1 cellular context compared by ENCODE assay signal in the genomic region with DNA sequence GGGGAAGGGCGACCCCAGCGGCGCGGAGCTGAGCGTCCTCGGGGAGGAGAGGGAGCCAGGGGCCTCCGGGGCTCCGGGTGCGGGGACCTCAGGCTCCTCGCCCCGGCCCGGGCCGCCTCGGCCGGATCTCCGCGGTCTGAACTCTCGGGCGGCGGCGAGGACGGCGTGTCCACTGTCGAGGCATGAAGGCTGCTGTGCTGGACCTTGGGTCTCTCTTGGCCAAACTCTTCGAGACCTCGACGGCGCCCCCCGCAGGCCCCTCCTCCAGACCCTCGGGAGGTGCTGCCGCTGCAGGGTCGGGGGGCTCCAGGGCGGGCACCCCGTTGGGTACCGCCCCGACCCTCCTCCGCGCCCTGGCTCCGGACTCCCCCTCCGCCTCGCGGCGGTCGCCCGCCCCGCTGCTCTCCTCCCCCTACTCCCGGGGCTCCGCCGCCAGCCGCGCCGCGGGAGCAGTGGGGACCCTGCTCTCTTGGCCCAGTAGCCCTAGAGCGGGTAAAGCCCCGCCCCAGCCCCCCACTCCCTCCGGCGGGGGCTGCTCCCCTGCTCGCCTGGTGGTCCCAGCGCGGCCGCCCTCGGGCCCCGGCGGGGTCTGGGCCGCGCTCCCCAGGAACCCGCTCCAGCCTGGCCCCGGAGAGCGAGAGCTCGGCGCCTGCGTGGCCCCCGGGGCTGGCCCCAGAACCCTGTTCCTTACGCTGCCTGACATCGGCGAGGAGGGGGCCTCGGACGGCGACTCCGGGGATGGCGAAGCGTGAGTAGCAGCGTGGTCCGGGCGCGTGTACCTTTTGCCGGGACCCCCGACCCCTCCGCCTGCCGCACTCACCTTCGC.
A peak's percentile ranks its signal among the peaks of the same experiment; 100 is the strongest.
TF ChIP-seq lines count a peak whose summit lies in the region.

No MANE protein-coding gene starts in this region.

TF ChIP-seq in GM12878, 131 proteins besides CTCF, POLR2A, EP300 and RAD21:
- TF ChIP-seq STAT3 (IDR thresholded peaks at IDR 0.05; ENCODE audit: low read depth, low read length) (no peak), ZSCAN29 (IDR thresholded peaks at IDR 0.05) (no peak), SMAD1 (IDR thresholded peaks at IDR 0.05; ENCODE audit: low read depth, partially characterized antibody) (no peak), SUZ12 (IDR thresholded peaks at IDR 0.05; ENCODE audit: unreplicated experiment) (peak; percentile 39), PML (IDR thresholded peaks at IDR 0.05; ENCODE audit: low read length) (no peak), ETV6 (conservative IDR thresholded peaks at IDR 0.05 in 1 of 2, IDR thresholded peaks at IDR 0.05 in 1 of 2; ENCODE audit: borderline replicate concordance in 1 of 2, low read depth in 1 of 2) (no peak)
- TF ChIP-seq, protein P1, sequence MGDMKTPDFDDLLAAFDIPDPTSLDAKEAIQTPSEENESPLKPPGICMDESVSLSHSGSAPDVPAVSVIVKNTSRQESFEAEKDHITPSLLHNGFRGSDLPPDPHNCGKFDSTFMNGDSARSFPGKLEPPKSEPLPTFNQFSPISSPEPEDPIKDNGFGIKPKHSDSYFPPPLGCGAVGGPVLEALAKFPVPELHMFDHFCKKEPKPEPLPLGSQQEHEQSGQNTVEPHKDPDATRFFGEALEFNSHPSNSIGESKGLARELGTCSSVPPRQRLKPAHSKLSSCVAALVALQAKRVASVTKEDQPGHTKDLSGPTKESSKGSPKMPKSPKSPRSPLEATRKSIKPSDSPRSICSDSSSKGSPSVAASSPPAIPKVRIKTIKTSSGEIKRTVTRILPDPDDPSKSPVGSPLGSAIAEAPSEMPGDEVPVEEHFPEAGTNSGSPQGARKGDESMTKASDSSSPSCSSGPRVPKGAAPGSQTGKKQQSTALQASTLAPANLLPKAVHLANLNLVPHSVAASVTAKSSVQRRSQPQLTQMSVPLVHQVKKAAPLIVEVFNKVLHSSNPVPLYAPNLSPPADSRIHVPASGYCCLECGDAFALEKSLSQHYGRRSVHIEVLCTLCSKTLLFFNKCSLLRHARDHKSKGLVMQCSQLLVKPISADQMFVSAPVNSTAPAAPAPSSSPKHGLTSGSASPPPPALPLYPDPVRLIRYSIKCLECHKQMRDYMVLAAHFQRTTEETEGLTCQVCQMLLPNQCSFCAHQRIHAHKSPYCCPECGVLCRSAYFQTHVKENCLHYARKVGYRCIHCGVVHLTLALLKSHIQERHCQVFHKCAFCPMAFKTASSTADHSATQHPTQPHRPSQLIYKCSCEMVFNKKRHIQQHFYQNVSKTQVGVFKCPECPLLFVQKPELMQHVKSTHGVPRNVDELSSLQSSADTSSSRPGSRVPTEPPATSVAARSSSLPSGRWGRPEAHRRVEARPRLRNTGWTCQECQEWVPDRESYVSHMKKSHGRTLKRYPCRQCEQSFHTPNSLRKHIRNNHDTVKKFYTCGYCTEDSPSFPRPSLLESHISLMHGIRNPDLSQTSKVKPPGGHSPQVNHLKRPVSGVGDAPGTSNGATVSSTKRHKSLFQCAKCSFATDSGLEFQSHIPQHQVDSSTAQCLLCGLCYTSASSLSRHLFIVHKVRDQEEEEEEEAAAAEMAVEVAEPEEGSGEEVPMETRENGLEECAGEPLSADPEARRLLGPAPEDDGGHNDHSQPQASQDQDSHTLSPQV (IDR thresholded peaks at IDR 0.05): no peak
- TF ChIP-seq, protein P2, sequence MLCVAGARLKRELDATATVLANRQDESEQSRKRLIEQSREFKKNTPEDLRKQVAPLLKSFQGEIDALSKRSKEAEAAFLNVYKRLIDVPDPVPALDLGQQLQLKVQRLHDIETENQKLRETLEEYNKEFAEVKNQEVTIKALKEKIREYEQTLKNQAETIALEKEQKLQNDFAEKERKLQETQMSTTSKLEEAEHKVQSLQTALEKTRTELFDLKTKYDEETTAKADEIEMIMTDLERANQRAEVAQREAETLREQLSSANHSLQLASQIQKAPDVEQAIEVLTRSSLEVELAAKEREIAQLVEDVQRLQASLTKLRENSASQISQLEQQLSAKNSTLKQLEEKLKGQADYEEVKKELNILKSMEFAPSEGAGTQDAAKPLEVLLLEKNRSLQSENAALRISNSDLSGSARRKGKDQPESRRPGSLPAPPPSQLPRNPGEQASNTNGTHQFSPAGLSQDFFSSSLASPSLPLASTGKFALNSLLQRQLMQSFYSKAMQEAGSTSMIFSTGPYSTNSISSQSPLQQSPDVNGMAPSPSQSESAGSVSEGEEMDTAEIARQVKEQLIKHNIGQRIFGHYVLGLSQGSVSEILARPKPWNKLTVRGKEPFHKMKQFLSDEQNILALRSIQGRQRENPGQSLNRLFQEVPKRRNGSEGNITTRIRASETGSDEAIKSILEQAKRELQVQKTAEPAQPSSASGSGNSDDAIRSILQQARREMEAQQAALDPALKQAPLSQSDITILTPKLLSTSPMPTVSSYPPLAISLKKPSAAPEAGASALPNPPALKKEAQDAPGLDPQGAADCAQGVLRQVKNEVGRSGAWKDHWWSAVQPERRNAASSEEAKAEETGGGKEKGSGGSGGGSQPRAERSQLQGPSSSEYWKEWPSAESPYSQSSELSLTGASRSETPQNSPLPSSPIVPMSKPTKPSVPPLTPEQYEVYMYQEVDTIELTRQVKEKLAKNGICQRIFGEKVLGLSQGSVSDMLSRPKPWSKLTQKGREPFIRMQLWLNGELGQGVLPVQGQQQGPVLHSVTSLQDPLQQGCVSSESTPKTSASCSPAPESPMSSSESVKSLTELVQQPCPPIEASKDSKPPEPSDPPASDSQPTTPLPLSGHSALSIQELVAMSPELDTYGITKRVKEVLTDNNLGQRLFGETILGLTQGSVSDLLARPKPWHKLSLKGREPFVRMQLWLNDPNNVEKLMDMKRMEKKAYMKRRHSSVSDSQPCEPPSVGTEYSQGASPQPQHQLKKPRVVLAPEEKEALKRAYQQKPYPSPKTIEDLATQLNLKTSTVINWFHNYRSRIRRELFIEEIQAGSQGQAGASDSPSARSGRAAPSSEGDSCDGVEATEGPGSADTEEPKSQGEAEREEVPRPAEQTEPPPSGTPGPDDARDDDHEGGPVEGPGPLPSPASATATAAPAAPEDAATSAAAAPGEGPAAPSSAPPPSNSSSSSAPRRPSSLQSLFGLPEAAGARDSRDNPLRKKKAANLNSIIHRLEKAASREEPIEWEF (IDR thresholded peaks at IDR 0.05; ENCODE audit: insufficient replicate concordance, low read depth, low read length): no peak
